8 cellular contexts compared by ENCODE assay signal in genomic region chr22:38215156-38216038, GRCh38. TPM values are rescaled to one million over a fixed set of nuclear protein-coding genes. Genes with fewer than 3 reads are reported as not detected.
DNase-seq lines count a peak whose midpoint lies in the region; ATAC-seq and TF ChIP-seq lines count a peak whose summit lies in the region.

No MANE protein-coding gene starts in this region.

- H3K4me1 ChIP-seq in mammary epithelial cell (ENCODE audit: insufficient read depth, low read length) (peaks cover 29% of the 10 kb centered on the region), ascending aorta (peaks cover 25 to 37% of the 10 kb centered on the region in 2 donors)
- peaks cover 6 to 12% of the 10 kb centered on the region in 2 donors for H3K4me1 ChIP-seq in naive thymus-derived CD4-positive, alpha-beta T cell (ENCODE audit: control insufficient read depth in 2 of 2, insufficient read depth in 2 of 2, low read length in 2 of 2)

- TF ChIP-seq CTCF in MCF 10A (IDR thresholded peaks at IDR 0.05; ENCODE audit: unreplicated experiment), result no peak
- TF ChIP-seq CTCF in mammary epithelial cell (conservative IDR thresholded peaks at IDR 0.05 in 1 of 2, IDR thresholded peaks at IDR 0.05 in 1 of 2; ENCODE audit: extremely low read depth in 1 of 2, insufficient read depth in 1 of 2, low read depth in 1 of 2, low read length in 2 of 2), result no peak
- TF ChIP-seq CTCF in ascending aorta (IDR thresholded peaks at IDR 0.05), result no peak
- no peak for TF ChIP-seq CTCF in type B pancreatic cell (conservative IDR thresholded peaks at IDR 0.05)

- no peaks in the 10 kb centered on the region for H3K27me3 Mint-ChIP-seq in MCF 10A (ENCODE audit: insufficient read depth, unreplicated experiment)
- no peaks in the 10 kb centered on the region for H3K27me3 Mint-ChIP-seq in naive thymus-derived CD4-positive, alpha-beta T cell
- H3K27me3 Mint-ChIP-seq in type B pancreatic cell, result peaks cover 10% of the 10 kb centered on the region

- peaks cover 70% of the 10 kb centered on the region for H3K36me3 Mint-ChIP-seq in MCF 10A (ENCODE audit: insufficient read depth, unreplicated experiment)
- peaks cover 0 to 7% (median 0%) of the 10 kb centered on the region in 5 donors for H3K36me3 Mint-ChIP-seq in naive thymus-derived CD4-positive, alpha-beta T cell
- peaks cover 25% of the 10 kb centered on the region for H3K36me3 Mint-ChIP-seq in type B pancreatic cell

- peak overlapping the region; percentile 85 for H3K27ac Mint-ChIP-seq in MCF 10A (ENCODE audit: low read depth, unreplicated experiment)
- H3K27ac Mint-ChIP-seq in naive thymus-derived CD4-positive, alpha-beta T cell, result peak overlapping the region in 5 of 9 donors; percentile 25 to 77 (median 56)
- H3K27ac Mint-ChIP-seq in type B pancreatic cell, result peak overlapping the region; percentile 92

- H3K9me3 ChIP-seq in mammary epithelial cell (replicated peaks; ENCODE audit: insufficient read depth, low read length) (no peaks in the 10 kb centered on the region), ascending aorta (no peaks in the 10 kb centered on the region)
- H3K9me3 ChIP-seq in naive thymus-derived CD4-positive, alpha-beta T cell (ENCODE audit: control insufficient read depth in 2 of 3, low read length in 3 of 3), result no peaks in the 10 kb centered on the region

- POLR2A ChIA-PET in MCF 10A (lab: Yijun Ruan, JAX), result interaction anchor here (0.9 kb wide), 1 partner anchor 10 kb away, joined by 4 read pairs; no protein-coding TSS in a partner anchor
- POLR2A ChIA-PET in naive thymus-derived CD4-positive, alpha-beta T cell (lab: Charles Lee), result interaction anchor here (1.2 to 1.8 kb wide), 3 partner anchors 12 to 296 kb away, joined by 3 to 8 read pairs (median 5); no protein-coding TSS in a partner anchor

- dilution Hi-C loops in mammary epithelial cell (cut with HindIII; ENCODE audit: low sequenced_read_pairs), result no loop called here

- no peaks in the 10 kb centered on the region for H4K20me1 ChIP-seq in mammary epithelial cell (ENCODE audit: insufficient read depth, low read length)

- no peak overlapping the region for H3K4me3 ChIP-seq in mammary epithelial cell (replicated peaks in 1 of 3; ENCODE audit: insufficient read depth in 1 of 3, low read depth in 2 of 3, low read length in 3 of 3)
- H3K4me3 ChIP-seq in ascending aorta, result no peak overlapping the region
- no peak overlapping the region for H3K4me3 ChIP-seq in naive thymus-derived CD4-positive, alpha-beta T cell (ENCODE audit: low read length)

- H3K27me3 ChIP-seq in mammary epithelial cell (ENCODE audit: insufficient read depth, low read length) (no peaks in the 10 kb centered on the region), ascending aorta (no peaks in the 10 kb centered on the region)
- no peaks in the 10 kb centered on the region for H3K27me3 ChIP-seq in naive thymus-derived CD4-positive, alpha-beta T cell (ENCODE audit: control insufficient read depth in 2 of 2, insufficient read depth in 2 of 2, low read length in 2 of 2)

- no peak for ATAC-seq in naive thymus-derived CD4-positive, alpha-beta T cell
- ATAC-seq in GM18868 (IDR thresholded peaks at IDR 0.05; ENCODE audit: unreplicated experiment), result no peak

- H2AFZ ChIP-seq in mammary epithelial cell (ENCODE audit: low read depth, low read length), result no peak overlapping the region

- 93% methylated on average over 8 of the region's 11 CpGs for WGBS in mammary epithelial cell (ENCODE audit: low coverage, missing lambda C conversion rate)

- DNase-seq in MCF 10A (ENCODE audit: unreplicated experiment), result no peak
- no peak for DNase-seq in mammary epithelial cell
- DNase-seq in ascending aorta (ENCODE audit: low spot score in 2 of 2), result no peak
- no peak for DNase-seq in naive thymus-derived CD4-positive, alpha-beta T cell
- DNase-seq in type B pancreatic cell (ENCODE audit: extremely low spot score, unreplicated experiment), result no peak
- DNase-seq in NCI-H1417 (lab: John Stamatoyannopoulos, UW), result no peak
- DNase-seq in COR-L47 (lab: John Stamatoyannopoulos, UW), result no peak

- H3K4me2 ChIP-seq in mammary epithelial cell (ENCODE audit: insufficient read depth, low read depth, low read length), result no peak overlapping the region

- H3K9me3 Mint-ChIP-seq in MCF 10A (ENCODE audit: unreplicated experiment) (no peaks in the 10 kb centered on the region), type B pancreatic cell (no peaks in the 10 kb centered on the region)
- no peaks in the 10 kb centered on the region for H3K9me3 Mint-ChIP-seq in naive thymus-derived CD4-positive, alpha-beta T cell

- CTCF ChIA-PET in MCF 10A (lab: Yijun Ruan, JAX) (interaction anchor here (0.7 kb wide), 1 partner anchor 8 kb away, joined by 3 read pairs; no protein-coding TSS in a partner anchor), mammary epithelial cell (lab: Charles Lee; ENCODE audit: low non-redundant PET) (no interaction called here)
- CTCF ChIA-PET in naive thymus-derived CD4-positive, alpha-beta T cell (lab: Charles Lee), result interaction anchor here (1.2 to 1.3 kb wide), 3 partner anchors 39 to 165 kb away, joined by 3 to 4 read pairs (median 3); no protein-coding TSS in a partner anchor

- in situ Hi-C loops in mammary epithelial cell (cut with MboI; ENCODE audit: low sequenced_read_pairs in 2 of 2), result no loop called here

- BruUV-seq in MCF 10A (replicated peaks; lab: Mats Ljungman, UMichigan), result no TSS peak
- no TSS peak for BruUV-seq in mammary epithelial cell (replicated peaks; lab: Mats Ljungman, UMichigan)

- H3K36me3 ChIP-seq in mammary epithelial cell (ENCODE audit: insufficient read depth, low read length) (peaks cover 2% of the 10 kb centered on the region), ascending aorta (peaks cover 4 to 27% of the 10 kb centered on the region in 2 donors)
- peaks cover 0 to 5% (median 0%) of the 10 kb centered on the region in 3 experiments for H3K36me3 ChIP-seq in naive thymus-derived CD4-positive, alpha-beta T cell (ENCODE audit: control insufficient read depth in 2 of 3, insufficient read depth in 3 of 3, low read length in 3 of 3)

- peaks cover 39% of the 10 kb centered on the region for H3K4me1 Mint-ChIP-seq in MCF 10A (ENCODE audit: insufficient read depth, unreplicated experiment)
- H3K4me1 Mint-ChIP-seq in naive thymus-derived CD4-positive, alpha-beta T cell, result peaks cover 12 to 28% (median 16%) of the 10 kb centered on the region in 7 donors
- H3K4me1 Mint-ChIP-seq in type B pancreatic cell (ENCODE audit: unreplicated experiment), result peaks cover 37% of the 10 kb centered on the region

- H3K9ac ChIP-seq in mammary epithelial cell (ENCODE audit: insufficient read depth, low read length), result no peak overlapping the region

- intact Hi-C loops in MCF 10A (cut with micrococcal nuclease), result no loop called here
- intact Hi-C loops in mammary epithelial cell (cut with micrococcal nuclease), result loop anchor here (5.0 kb wide), 1 partner anchor 137 kb away; no protein-coding TSS in a partner anchor
- intact Hi-C loops in ascending aorta (cut with DNase I), result loop anchor here (5.0 kb wide), 3 partner anchors 33 to 148 kb away; partner anchors contain the start of genes PLA2G6 and TMEM184B
- intact Hi-C loops in naive thymus-derived CD4-positive, alpha-beta T cell (cut with micrococcal nuclease), result loop anchor here in 1 of 2 donors (2.0 kb wide), 1 partner anchor 57 kb away; the partner anchor contains the start of gene TMEM184B

- H3K4me3 Mint-ChIP-seq in MCF 10A (ENCODE audit: unreplicated experiment) (no peak overlapping the region), type B pancreatic cell (peak overlapping the region; percentile 69)
- peak overlapping the region in 8 of 10 donors; percentile 9 to 62 (median 40) for H3K4me3 Mint-ChIP-seq in naive thymus-derived CD4-positive, alpha-beta T cell

- H3K79me2 ChIP-seq in mammary epithelial cell (ENCODE audit: insufficient read depth, low read length), result peaks cover 43% of the 10 kb centered on the region

- no peak overlapping the region for H3K27ac ChIP-seq in mammary epithelial cell (ENCODE audit: insufficient read depth, low read depth, low read length)
- peak overlapping the region; percentile 30 to 35 for H3K27ac ChIP-seq in ascending aorta
- H3K27ac ChIP-seq in naive thymus-derived CD4-positive, alpha-beta T cell (ENCODE audit: low read depth, low read length), result no peak overlapping the region

RNA-seq across cellular contexts. Expression of gene MAFF, which starts 13.6 kb away (rescaled TPM):
- 54.7 and 71.4 TPM in 2 replicates for total RNA-seq in MCF 10A (2022)
- 10 to 100 TPM; 17.0 to 48.5 TPM for total RNA-seq in mammary epithelial cell
- 13.9 TPM for polyA plus RNA-seq in mammary epithelial cell
- 5.3 TPM for polyA minus RNA-seq in mammary epithelial cell
- total RNA-seq in ascending aorta, result 183 TPM
- total RNA-seq in naive thymus-derived CD4-positive, alpha-beta T cell, result 10 to 100 TPM in 2 of 5 experiments, 1 to 10 TPM in 3; 4.8 to 72.6 (median 5.5) TPM
- 1 to 10 TPM; 1.6 to 2.3 TPM for polyA plus RNA-seq in naive thymus-derived CD4-positive, alpha-beta T cell
- total RNA-seq in type B pancreatic cell (ENCODE audit: low replicate concordance), result 14.6 and 60.9 TPM in 2 replicates

RNA-seq across cellular contexts. Expression of gene PLA2G6, which starts 33.8 kb away (rescaled TPM):
- total RNA-seq in MCF 10A (2022) (37.5 and 40.3 TPM in 2 replicates), mammary epithelial cell (10 to 100 TPM; 12.8 to 20.2 TPM), ascending aorta (79.5 TPM), type B pancreatic cell (ENCODE audit: low replicate concordance) (64.1 and 78.6 TPM in 2 replicates)
- polyA plus RNA-seq in mammary epithelial cell, result 7.8 TPM
- 7.9 TPM for polyA minus RNA-seq in mammary epithelial cell
- 100 to 1,000 TPM in 3 of 5 experiments, 10 to 100 TPM in 2; 66.5 to 252 (median 105) TPM for total RNA-seq in naive thymus-derived CD4-positive, alpha-beta T cell
- polyA plus RNA-seq in naive thymus-derived CD4-positive, alpha-beta T cell, result 1 to 10 TPM; 4.8 to 8.3 TPM

RNA-seq across cellular contexts. Expression of gene TMEM184B, which starts 57.4 kb away (rescaled TPM):
- total RNA-seq in MCF 10A (2022) (58.7 and 69.1 TPM in 2 replicates), mammary epithelial cell (10 to 100 TPM; 26.2 to 68.5 TPM), ascending aorta (118 TPM), type B pancreatic cell (ENCODE audit: low replicate concordance) (66.7 and 83.3 TPM in 2 replicates)
- polyA plus RNA-seq in mammary epithelial cell, result 41.1 TPM
- polyA minus RNA-seq in mammary epithelial cell, result 58.2 TPM
- 10 to 100 TPM; 26.9 to 41.3 (median 35.0) TPM for total RNA-seq in naive thymus-derived CD4-positive, alpha-beta T cell
- 10 to 100 TPM in 1 of 2 donors, 1 to 10 TPM in 1; 9.0 to 19.5 TPM for polyA plus RNA-seq in naive thymus-derived CD4-positive, alpha-beta T cell

Comparison
In these comparisons a context has a peak if more than half of its experiments do, and no peak if none do; other contexts are left out.
1. H3K27ac ChIP-seq: peak in ascending aorta (2 of 2); none in mammary epithelial cell (single experiment) and naive thymus-derived CD4-positive, alpha-beta T cell (single experiment).
2. Peak in every context shown above with its lines, with median percentiles within 50 percentile points of each other: H3K27ac Mint-ChIP-seq.